ENCODE assay signal across 18 cellular contexts in genomic region chr16:57497121-57497520, GRCh38. TPM values are rescaled to one million over a fixed set of nuclear protein-coding genes. Genes with fewer than 3 reads are reported as not detected.
DNase-seq lines count a peak whose midpoint lies in the region; TF ChIP-seq lines count a peak whose summit lies in the region.
"Had no signal": no experiment of that assay in that cellular context is flagged by ENCODE, and none has a peak within 500 bp of the region (broad histone marks: within the 10 kb centered on the region; RNA-seq: fewer than 3 reads in every experiment).

No MANE protein-coding gene starts in this region.

- H3K4me1 ChIP-seq in cardiac muscle cell (ENCODE audit: low read depth) (peaks cover 30% of the 10 kb centered on the region), right atrium auricular region (no peaks in the 10 kb centered on the region), mesenchymal stem cell (ENCODE audit: control insufficient read depth, insufficient read depth, low read depth, low read length) (no peaks in the 10 kb centered on the region), spleen (peaks cover 0 to 13% (median 3%) of the 10 kb centered on the region in 6 donors), vagina (no peaks in the 10 kb centered on the region)

- intact Hi-C loops in spleen (cut with DNase I; ENCODE audit: low total_unique reads) (no loop called here), vagina (cut with DNase I) (loop anchor here (5.0 kb wide), 1 partner anchor 575 kb away; no protein-coding TSS in a partner anchor)

- H3K27ac Mint-ChIP-seq in chondrocyte (ENCODE audit: unreplicated experiment): no peak overlapping the region

- H3K4me2 ChIP-seq in mesenchymal stem cell (ENCODE audit: low read length, poor library complexity, severe bottlenecking): no peak overlapping the region

- H3K27ac ChIP-seq in cardiac muscle cell: peak overlapping the region; percentile 37
- H3K27ac ChIP-seq in right atrium auricular region: no peak overlapping the region
- no peak overlapping the region for H3K27ac ChIP-seq in mesenchymal stem cell (ENCODE audit: low read length, poor library complexity, severe bottlenecking)
- H3K27ac ChIP-seq in spleen: no peak overlapping the region
- H3K27ac ChIP-seq in vagina: no peak overlapping the region
- H3K27ac ChIP-seq: RWPE1 had no signal

- H3K36me3 Mint-ChIP-seq in chondrocyte (ENCODE audit: low read depth): no peaks in the 10 kb centered on the region

- H3K23ac ChIP-seq in mesenchymal stem cell (ENCODE audit: low read length in 2 of 2): no peak overlapping the region

- TF ChIP-seq CTCF in cardiac muscle cell (IDR thresholded peaks at IDR 0.05; ENCODE audit: low read depth, low read length) (no peak), right atrium auricular region (IDR thresholded peaks at IDR 0.05) (no peak), chondrocyte (IDR thresholded peaks at IDR 0.05) (no peak), spleen (IDR thresholded peaks at IDR 0.05 in 8 of 11, conservative IDR thresholded peaks at IDR 0.05 in 3 of 11) (no peak), vagina (IDR thresholded peaks at IDR 0.05) (no peak)

- no peaks in the 10 kb centered on the region for H3K27me3 ChIP-seq in cardiac muscle cell
- no peaks in the 10 kb centered on the region for H3K27me3 ChIP-seq in right atrium auricular region
- peaks cover 0 to 37% of the 10 kb centered on the region in 2 experiments for H3K27me3 ChIP-seq in mesenchymal stem cell (ENCODE audit: control insufficient read depth in 1 of 2, insufficient read depth in 1 of 2, low read length in 2 of 2)
- H3K27me3 ChIP-seq in spleen (replicated peaks in 1 of 7): no peaks in the 10 kb centered on the region
- no peaks in the 10 kb centered on the region for H3K27me3 ChIP-seq in vagina

- H3K14ac ChIP-seq in mesenchymal stem cell (ENCODE audit: low read length in 2 of 2): no peak overlapping the region

- H3K9me3 ChIP-seq in cardiac muscle cell (ENCODE audit: low read depth) (no peaks in the 10 kb centered on the region), right atrium auricular region (no peaks in the 10 kb centered on the region), mesenchymal stem cell (ENCODE audit: control insufficient read depth, low read length) (no peaks in the 10 kb centered on the region), spleen (no peaks in the 10 kb centered on the region), vagina (no peaks in the 10 kb centered on the region)

- H3K79me1 ChIP-seq in mesenchymal stem cell (replicated peaks; ENCODE audit: low read length, poor library complexity, severe bottlenecking): no peaks in the 10 kb centered on the region

- no peak overlapping the region for H3K4me3 Mint-ChIP-seq in chondrocyte (ENCODE audit: unreplicated experiment)

- H3K9me3 Mint-ChIP-seq in chondrocyte (ENCODE audit: low read depth): no peaks in the 10 kb centered on the region

- H3K4ac ChIP-seq in mesenchymal stem cell (ENCODE audit: low read depth in 1 of 2, low read length in 2 of 2): no peak overlapping the region

- no peaks in the 10 kb centered on the region for H3K4me1 Mint-ChIP-seq in chondrocyte (ENCODE audit: low read depth)

- H3K4me3 ChIP-seq in cardiac muscle cell (no peak overlapping the region), right atrium auricular region (no peak overlapping the region), mesenchymal stem cell (ENCODE audit: insufficient read depth in 1 of 2, low read depth in 1 of 2, low read length in 2 of 2) (no peak overlapping the region), spleen (no peak overlapping the region), vagina (no peak overlapping the region)

- no peak overlapping the region for H3K9ac ChIP-seq in mesenchymal stem cell (ENCODE audit: low read length)

- no peak overlapping the region for H2BK120ac ChIP-seq in mesenchymal stem cell (ENCODE audit: low read depth, low read length)

- no peak overlapping the region for H2BK5ac ChIP-seq in mesenchymal stem cell (ENCODE audit: low read depth, low read length, poor library complexity, severe bottlenecking)

- peak overlapping the region; percentile 75 for H4K91ac ChIP-seq in mesenchymal stem cell (ENCODE audit: low read length)

- WGBS in mesenchymal stem cell: 78% methylated on average over 13 of the region's 13 CpGs
- WGBS in spleen, 5 donors: 88 to 91% (median 89%) methylated on average over 11 to 13 of the region's 13 CpGs

- no peak overlapping the region for H2AK5ac ChIP-seq in mesenchymal stem cell (ENCODE audit: low read length, severe bottlenecking)

- no peak for TF ChIP-seq POLR2A in spleen (IDR thresholded peaks at IDR 0.05)
- TF ChIP-seq POLR2A in vagina (IDR thresholded peaks at IDR 0.05): no peak

- H2BK15ac ChIP-seq in mesenchymal stem cell (ENCODE audit: low read depth, poor library complexity, severe bottlenecking): peak overlapping the region; percentile 13

- H3K36me3 ChIP-seq in cardiac muscle cell: no peaks in the 10 kb centered on the region
- no peaks in the 10 kb centered on the region for H3K36me3 ChIP-seq in right atrium auricular region
- H3K36me3 ChIP-seq in mesenchymal stem cell (ENCODE audit: control insufficient read depth in 1 of 2, insufficient read depth in 2 of 2, low read depth in 1 of 2, low read length in 2 of 2): no peaks in the 10 kb centered on the region
- no peaks in the 10 kb centered on the region for H3K36me3 ChIP-seq in spleen
- H3K36me3 ChIP-seq in vagina: no peaks in the 10 kb centered on the region

- DNase-seq in cardiac muscle cell (ENCODE audit: low read depth in 1 of 2, low spot score in 1 of 2) (no peak), right atrium auricular region (ENCODE audit: low spot score) (no peak), chondrocyte (ENCODE audit: low spot score) (peak; percentile 53), mesenchymal stem cell (no peak), spleen (peak; percentile 38), vagina (ENCODE audit: extremely low spot score in 2 of 2) (no peak), HPDE6-E6E7 (ENCODE audit: extremely low spot score) (no peak)
- DNase-seq: EL, GF-D8, Karpas-422, MV-4-11, NCI-H1694, NCI-H2081, NCI-H2171 treated with DMSO at 0.1 percent for 48 hours, NCI-H446 treated with DMSO at 0.1 percent for 48 hours, NCI-H69 had no signal

- H2AFZ ChIP-seq in mesenchymal stem cell (ENCODE audit: low read depth, low read length): no peak overlapping the region

- no peak overlapping the region for H3K18ac ChIP-seq in mesenchymal stem cell (ENCODE audit: low read depth in 1 of 2, low read length in 2 of 2)

- no peak overlapping the region for H4K8ac ChIP-seq in mesenchymal stem cell (ENCODE audit: low read length)

- peak overlapping the region in 1 of 2 experiments; percentile 31 for H2BK12ac ChIP-seq in mesenchymal stem cell (ENCODE audit: low read length in 2 of 2)

- H3K27me3 Mint-ChIP-seq in chondrocyte (ENCODE audit: low read depth): peaks cover 4% of the 10 kb centered on the region

RNA-seq across cellular contexts. Expression of gene DOK4, which starts 10.8 kb away (rescaled TPM):
- total RNA-seq in cardiac muscle cell: 1,502 and 2,409 TPM in 2 replicates
- 1,563 and 2,826 TPM in 2 replicates for polyA plus RNA-seq in cardiac muscle cell
- total RNA-seq in right atrium auricular region: 10 to 100 TPM; 15.2 to 34.2 TPM
- 23.7 to 28.5 TPM (median 26.4 TPM) in 3 replicates for total RNA-seq in chondrocyte
- 29.6 TPM for polyA plus RNA-seq in mesenchymal stem cell (2013, experiment 1 of 2)
- 29.7 TPM for polyA plus RNA-seq in mesenchymal stem cell (2013, experiment 2 of 2)
- total RNA-seq in spleen: 10 to 100 TPM in 6 of 7 donors, 1 to 10 TPM in 1; 7.3 to 19.8 (median 16.1) TPM
- polyA plus RNA-seq in spleen: 10 to 100 TPM in 1 of 3 donors, 1 to 10 TPM in 2; 4.1 to 10.0 (median 5.5) TPM
- total RNA-seq in vagina: 19.4 TPM

RNA-seq across cellular contexts. Expression of gene POLR2C, which starts 34.6 kb away (rescaled TPM):
- 126 and 164 TPM in 2 replicates for total RNA-seq in cardiac muscle cell
- 80.0 and 83.5 TPM in 2 replicates for polyA plus RNA-seq in cardiac muscle cell
- 10 to 100 TPM; 76.8 to 86.3 TPM for total RNA-seq in right atrium auricular region
- total RNA-seq in chondrocyte: 38.6 to 53.0 TPM (median 44.8 TPM) in 3 replicates
- 39.3 TPM for polyA plus RNA-seq in mesenchymal stem cell (2013, experiment 1 of 2)
- polyA plus RNA-seq in mesenchymal stem cell (2013, experiment 2 of 2): 40.0 TPM
- 10 to 100 TPM; 42.3 to 75.6 (median 52.7) TPM for total RNA-seq in spleen
- polyA plus RNA-seq in spleen: 10 to 100 TPM; 23.2 to 42.7 (median 35.0) TPM
- 127 TPM for total RNA-seq in vagina

RNA-seq across cellular contexts. Expression of gene CCDC102A, which starts 39.2 kb away (rescaled TPM):
- 41.3 and 51.9 TPM in 2 replicates for total RNA-seq in cardiac muscle cell
- polyA plus RNA-seq in cardiac muscle cell: 30.1 and 43.8 TPM in 2 replicates
- total RNA-seq in right atrium auricular region: 10 to 100 TPM; 11.2 to 15.1 TPM
- total RNA-seq in chondrocyte: 20.9 to 27.2 TPM (median 22.4 TPM) in 3 replicates
- polyA plus RNA-seq in mesenchymal stem cell (2013, experiment 1 of 2): 4.5 TPM
- polyA plus RNA-seq in mesenchymal stem cell (2013, experiment 2 of 2): 4.8 TPM
- 10 to 100 TPM in 2 of 7 donors, 1 to 10 TPM in 5; 7.0 to 14.8 (median 7.9) TPM for total RNA-seq in spleen
- 1 to 10 TPM; 4.6 to 7.7 (median 4.8) TPM for polyA plus RNA-seq in spleen
- total RNA-seq in vagina: 22.1 TPM

RNA-seq across cellular contexts. Expression of gene ADGRG5, which starts 45.3 kb away (rescaled TPM):
- total RNA-seq in cardiac muscle cell (not detected in 2 replicates), right atrium auricular region (under 1 TPM; 0.08 to 0.44 TPM), chondrocyte (not detected in 3 replicates), spleen (10 to 100 TPM in 6 of 7 donors, 1 to 10 TPM in 1; 7.3 to 23.8 (median 13.6) TPM), vagina (2.2 TPM)
- polyA plus RNA-seq in cardiac muscle cell (0.05 TPM in 1 of 2 replicates, not detected in the other), spleen (1 to 10 TPM; 5.2 to 9.7 (median 9.3) TPM)
- not detected for polyA plus RNA-seq in mesenchymal stem cell (2013, experiment 1 of 2)
- not detected for polyA plus RNA-seq in mesenchymal stem cell (2013, experiment 2 of 2)
- total RNA-seq: H4 had no signal

RNA-seq across cellular contexts. Expression of gene COQ9, which starts 49.8 kb away (rescaled TPM):
- total RNA-seq in cardiac muscle cell (111 and 115 TPM in 2 replicates), right atrium auricular region (100 to 1,000 TPM; 106 to 153 TPM), chondrocyte (30.9 to 40.8 TPM (median 31.6 TPM) in 3 replicates), spleen (10 to 100 TPM; 25.8 to 39.9 (median 29.6) TPM), vagina (37.6 TPM)
- polyA plus RNA-seq in cardiac muscle cell (147 and 152 TPM in 2 replicates), spleen (10 to 100 TPM; 32.2 to 34.9 (median 34.4) TPM)
- polyA plus RNA-seq in mesenchymal stem cell (2013, experiment 1 of 2): 26.1 TPM
- polyA plus RNA-seq in mesenchymal stem cell (2013, experiment 2 of 2): 25.9 TPM

Comparison
In these comparisons a context has a peak if more than half of its experiments do, and no peak if none do; other contexts are left out.
1. RNA of gene DOK4, which starts 10.8 kb away (total RNA-seq): 1,502 to 2,409 TPM in cardiac muscle cell; 15.2 to 34.2 TPM in right atrium auricular region, 23.7 to 28.5 TPM in chondrocyte, 19.4 TPM in vagina (single experiment) and 7.3 to 19.8 TPM in spleen; every median in the first group is over 10 times any median in the second.
2. DNase-seq: peak in chondrocyte (single experiment) and spleen (single experiment); none in cardiac muscle cell (0 of 2), right atrium auricular region (single experiment), mesenchymal stem cell (single experiment), vagina (0 of 2) and HPDE6-E6E7 (single experiment).